Comparison of ENCODE assay signal across 24 cellular contexts in genomic region chr7:155715406-155715805, GRCh38.
"Had no signal": no experiment of that assay in that cellular context is flagged by ENCODE, and none has a peak within 500 bp of the region (broad histone marks: within the 10 kb centered on the region; RNA-seq: fewer than 3 reads in every experiment).

No MANE protein-coding gene starts in this region.

- H3K4me3 Mint-ChIP-seq: activated naive CD8-positive, alpha-beta T cell treated with anti-CD3 and anti-CD28 coated beads, Interleukin-2, amount 10 ng/mL, durations not matched to agents 7 days and 5 days; mesothelial cell of epicardium; nephron; T-helper 2 cell treated with Interferon-gamma antibody and Interleukin-4, amounts not matched to agents 5 μg/mL and 100 μg/mL, for 36 hours had no signal

- H3K9me3 Mint-ChIP-seq: activated naive CD8-positive, alpha-beta T cell treated with anti-CD3 and anti-CD28 coated beads, Interleukin-2, amount 10 ng/mL, durations not matched to agents 7 days and 5 days; activated T-helper 2 cell treated with anti-CD3 and anti-CD28 coated beads, Interferon-gamma antibody, Interleukin-2, Interleukin-4, amounts not matched to agents 10 μg/mL and 5 μg/mL and 100 μg/mL, durations not matched to agents 14 hours and 24 hours and 36 hours; mesothelial cell of epicardium; nephron; T-helper 2 cell treated with Interferon-gamma antibody and Interleukin-4, amounts not matched to agents 5 μg/mL and 100 μg/mL, for 36 hours had no signal

- FAIRE-seq: keratinocyte had no signal

- H3K36me3 ChIP-seq: ovary, uterus had no signal

- H3K9me3 ChIP-seq: gastroesophageal sphincter, heart left ventricle, neutrophil, ovary, testis, uterus had no signal

- H3K4me3 ChIP-seq: gastroesophageal sphincter, heart left ventricle, lung, ovary, testis, uterus had no signal

- H3K4me1 Mint-ChIP-seq: mesothelial cell of epicardium had no signal

- ATAC-seq: gastroesophageal sphincter had no signal

- H3K27ac ChIP-seq: epithelial cell of prostate, gastroesophageal sphincter, heart left ventricle, neutrophil, ovary, testis, uterus had no signal

- DNase-seq: activated CD4-positive, alpha-beta T cell treated with anti-CD3 and anti-CD28 coated beads for 1 hour; activated CD4-positive, alpha-beta T cell treated with anti-CD3 and anti-CD28 coated beads, Interleukin-2, amount 50 U/mL, for 1 hour; activated naive CD4-positive, alpha-beta T cell treated with Interleukin-2 at 50 U/mL for 16 hours; activated naive CD8-positive, alpha-beta T cell treated with anti-CD3 and anti-CD28 coated beads, Interleukin-2, amount 10 ng/mL, durations not matched to agents 7 days and 5 days; activated T-cell treated with anti-CD3 and anti-CD28 coated beads, Interleukin-2, amount 50 U/mL, for 1 hour; amygdala; cortex of kidney; heart left ventricle; ovary; right cardiac atrium; stimulated activated CD4-positive, alpha-beta T cell treated with anti-CD3 and anti-CD28 coated beads, Interleukin-2, amount 100 ng/mL, for 24 hours; stimulated activated naive CD4-positive, alpha-beta T cell; testis; trophoblast cell; uterus had no signal

- H3K27me3 Mint-ChIP-seq: activated naive CD8-positive, alpha-beta T cell treated with anti-CD3 and anti-CD28 coated beads, Interleukin-2, amount 10 ng/mL, durations not matched to agents 7 days and 5 days had no signal

- H3K27me3 ChIP-seq: gastroesophageal sphincter, heart left ventricle, neutrophil, ovary, testis, uterus had no signal

- H3K27ac Mint-ChIP-seq: activated naive CD8-positive, alpha-beta T cell treated with anti-CD3 and anti-CD28 coated beads, Interleukin-2, amount 10 ng/mL, durations not matched to agents 7 days and 5 days; activated T-helper 2 cell treated with anti-CD3 and anti-CD28 coated beads, Interferon-gamma antibody, Interleukin-2, Interleukin-4, amounts not matched to agents 10 μg/mL and 5 μg/mL and 100 μg/mL, durations not matched to agents 14 hours and 24 hours and 36 hours; mesothelial cell of epicardium; nephron; T-helper 2 cell treated with Interferon-gamma antibody and Interleukin-4, amounts not matched to agents 5 μg/mL and 100 μg/mL, for 36 hours had no signal

- H3K4me1 ChIP-seq: uterus had no signal
